ENCODE assay signal across 11 cellular contexts in genomic region chr17:27407916-27408846, GRCh38. TPM values are rescaled to one million over a fixed set of nuclear protein-coding genes. Genes with fewer than 3 reads are reported as not detected.
DNase-seq lines count a peak whose midpoint lies in the region; ATAC-seq, FAIRE-seq and TF ChIP-seq lines count a peak whose summit lies in the region.
"Had no signal": no experiment of that assay in that cellular context is flagged by ENCODE, and none has a peak within 500 bp of the region (broad histone marks: within the 10 kb centered on the region; RNA-seq: fewer than 3 reads in every experiment).

No MANE protein-coding gene starts in this region.

- no peak overlapping the region for H3K9ac ChIP-seq in keratinocyte (ENCODE audit: control insufficient read depth, extremely low read depth, insufficient read depth, low read length)

- no peak for TF ChIP-seq POLR2A in breast epithelium (IDR thresholded peaks at IDR 0.05)

- peaks cover 5% of the 10 kb centered on the region for H3K36me3 Mint-ChIP-seq in MCF 10A (ENCODE audit: insufficient read depth, unreplicated experiment)
- no peaks in the 10 kb centered on the region for H3K36me3 Mint-ChIP-seq in T-helper 2 cell treated with Interferon-gamma antibody and Interleukin-4, amounts not matched to agents 5 μg/mL and 100 μg/mL, for 36 hours (ENCODE audit: low read depth)
- H3K36me3 Mint-ChIP-seq in activated naive CD4-positive, alpha-beta T cell treated with anti-CD3 and anti-CD28 coated beads, Interleukin-2, amount 50 U/mL, for 72 hours: no peaks in the 10 kb centered on the region

- H3K4me3 Mint-ChIP-seq in MCF 10A (ENCODE audit: unreplicated experiment): no peak overlapping the region
- H3K4me3 Mint-ChIP-seq in T-helper 2 cell treated with Interferon-gamma antibody and Interleukin-4, amounts not matched to agents 5 μg/mL and 100 μg/mL, for 36 hours: no peak overlapping the region

- H3K27ac ChIP-seq in breast epithelium (no peak overlapping the region), keratinocyte (ENCODE audit: control insufficient read depth, insufficient read depth, low read length) (no peak overlapping the region)

- peaks cover 8% of the 10 kb centered on the region for H3K27me3 Mint-ChIP-seq in MCF 10A (ENCODE audit: insufficient read depth, unreplicated experiment)
- peaks cover 5% of the 10 kb centered on the region for H3K27me3 Mint-ChIP-seq in T-helper 2 cell treated with Interferon-gamma antibody and Interleukin-4, amounts not matched to agents 5 μg/mL and 100 μg/mL, for 36 hours (ENCODE audit: low read depth)

- POLR2A ChIA-PET in MCF 10A (lab: Yijun Ruan, JAX): interaction anchor here (0.6 to 1.0 kb wide), 3 partner anchors 10 to 137 kb away, joined by 3 to 4 read pairs (median 3); no protein-coding TSS in a partner anchor

- DNase-seq in MCF 10A (ENCODE audit: unreplicated experiment) (peak; percentile 83), breast epithelium (ENCODE audit: low spot score in 2 of 2) (no peak), amniotic epithelial cell (ENCODE audit: low read depth) (peak; percentile 82), keratinocyte (ENCODE audit: low read depth, low spot score) (peak; percentile 57), urothelium cell line (ENCODE audit: low spot score) (peak; percentile 88), NCI-H1105 treated with DMSO at 0.1 percent for 48 hours (lab: John Stamatoyannopoulos, UW) (no peak)
- no peak for DNase-seq in T-helper 2 cell treated with Interferon-gamma antibody and Interleukin-4, amounts not matched to agents 5 μg/mL and 100 μg/mL, for 36 hours (ENCODE audit: low spot score)
- no peak for DNase-seq in activated naive CD4-positive, alpha-beta T cell treated with anti-CD3 and anti-CD28 coated beads, Interleukin-2, amount 50 U/mL, for 72 hours (ENCODE audit: low spot score in 2 of 2)
- DNase-seq: activated CD4-positive, alpha-beta T cell treated with anti-CD3 and anti-CD28 coated beads, Interleukin-2, amount 50 U/mL, for 4 hours; RPMI8226 had no signal

- H3K4me1 ChIP-seq in breast epithelium (no peaks in the 10 kb centered on the region), keratinocyte (ENCODE audit: control insufficient read depth, extremely low read depth, insufficient read depth, low read length) (peaks cover 6% of the 10 kb centered on the region)

- no peak for ATAC-seq in activated naive CD4-positive, alpha-beta T cell treated with anti-CD3 and anti-CD28 coated beads, Interleukin-2, amount 50 U/mL, for 72 hours
- ATAC-seq: GM12878 had no signal

- H3K27me3 ChIP-seq in breast epithelium (no peaks in the 10 kb centered on the region), keratinocyte (ENCODE audit: control insufficient read depth, extremely low read depth, insufficient read depth, low read length) (no peaks in the 10 kb centered on the region)

- dilution Hi-C loops in keratinocyte (cut with MboI; ENCODE audit: extremely low pct_ligation_motif_present, low sequenced_read_pairs): no loop called here

- no peak for TF ChIP-seq CTCF in MCF 10A (IDR thresholded peaks at IDR 0.05; ENCODE audit: unreplicated experiment)
- no peak for TF ChIP-seq CTCF in breast epithelium (IDR thresholded peaks at IDR 0.05)
- TF ChIP-seq CTCF in keratinocyte (optimal IDR thresholded peaks at IDR 0.05 in 1 of 3, IDR thresholded peaks at IDR 0.05 in 1 of 3, conservative IDR thresholded peaks at IDR 0.05 in 1 of 3; ENCODE audit: extremely low read depth in 1 of 3, insufficient read depth in 2 of 3, low read length in 3 of 3): no peak

- H3K27ac Mint-ChIP-seq in MCF 10A (ENCODE audit: low read depth, unreplicated experiment): no peak overlapping the region
- no peak overlapping the region for H3K27ac Mint-ChIP-seq in T-helper 2 cell treated with Interferon-gamma antibody and Interleukin-4, amounts not matched to agents 5 μg/mL and 100 μg/mL, for 36 hours
- H3K27ac Mint-ChIP-seq in activated naive CD4-positive, alpha-beta T cell treated with anti-CD3 and anti-CD28 coated beads, Interleukin-2, amount 50 U/mL, for 72 hours: no peak overlapping the region

- FAIRE-seq in keratinocyte (lab: Jason Lieb, UNC): peak; percentile 74
- FAIRE-seq in urothelium cell line (lab: Jason Lieb, UNC): no peak
- FAIRE-seq: GM12878 had no signal

- no peaks in the 10 kb centered on the region for H3K9me3 Mint-ChIP-seq in MCF 10A (ENCODE audit: unreplicated experiment)
- H3K9me3 Mint-ChIP-seq in T-helper 2 cell treated with Interferon-gamma antibody and Interleukin-4, amounts not matched to agents 5 μg/mL and 100 μg/mL, for 36 hours: no peaks in the 10 kb centered on the region
- no peaks in the 10 kb centered on the region for H3K9me3 Mint-ChIP-seq in activated naive CD4-positive, alpha-beta T cell treated with anti-CD3 and anti-CD28 coated beads, Interleukin-2, amount 50 U/mL, for 72 hours

- BruUV-seq in MCF 10A (replicated peaks; lab: Mats Ljungman, UMichigan): no TSS peak

- no peaks in the 10 kb centered on the region for H3K79me2 ChIP-seq in keratinocyte (ENCODE audit: control insufficient read depth, insufficient read depth, low read length)

- H3K36me3 ChIP-seq in breast epithelium (no peaks in the 10 kb centered on the region), keratinocyte (ENCODE audit: control insufficient read depth in 2 of 2, extremely low read depth in 1 of 2, insufficient read depth in 2 of 2, low read length in 2 of 2) (no peaks in the 10 kb centered on the region)

- no peak overlapping the region for H3K4me3 ChIP-seq in breast epithelium
- H3K4me3 ChIP-seq in keratinocyte (ENCODE audit: control insufficient read depth in 2 of 3, extremely low read depth in 1 of 3, insufficient read depth in 2 of 3, low read depth in 1 of 3, low read length in 3 of 3): no peak overlapping the region
- H3K4me3 ChIP-seq: GM12878 had no signal

- intact Hi-C loops in MCF 10A (cut with micrococcal nuclease): no loop called here
- intact Hi-C loops in breast epithelium (cut with DNase I; ENCODE audit: low total_unique reads): no loop called here

- CTCF ChIA-PET in MCF 10A (lab: Yijun Ruan, JAX): interaction anchor here (0.6 to 5.0 kb wide), 8 partner anchors 21 to 279 kb away, joined by 3 to 28 read pairs (median 3); no protein-coding TSS in a partner anchor

- no peak overlapping the region for H2AFZ ChIP-seq in keratinocyte (ENCODE audit: control insufficient read depth, low read length)

- no peaks in the 10 kb centered on the region for H3K9me3 ChIP-seq in breast epithelium
- H3K9me3 ChIP-seq in keratinocyte (ENCODE audit: control insufficient read depth, low read depth, low read length): no peaks in the 10 kb centered on the region

- H3K4me1 Mint-ChIP-seq in MCF 10A (ENCODE audit: insufficient read depth, unreplicated experiment): peaks cover 20% of the 10 kb centered on the region
- H3K4me1 Mint-ChIP-seq in T-helper 2 cell treated with Interferon-gamma antibody and Interleukin-4, amounts not matched to agents 5 μg/mL and 100 μg/mL, for 36 hours (ENCODE audit: low read depth): no peaks in the 10 kb centered on the region

- peak overlapping the region; percentile 22 for H3K4me2 ChIP-seq in keratinocyte (ENCODE audit: control insufficient read depth, extremely low read depth, insufficient read depth, low read depth, low read length)

- H4K20me1 ChIP-seq in keratinocyte (ENCODE audit: control insufficient read depth, extremely low read depth, insufficient read depth, low read length): no peaks in the 10 kb centered on the region

- H3K9me1 ChIP-seq in keratinocyte (ENCODE audit: control insufficient read depth, extremely low read depth, insufficient read depth, low read length): no peaks in the 10 kb centered on the region

RNA-seq across cellular contexts. Expression of gene KSR1, which starts 48.1 kb away (rescaled TPM):
- total RNA-seq in MCF 10A (2022): 7.2 and 10.2 TPM in 2 replicates
- total RNA-seq in breast epithelium: 10 to 100 TPM; 14.1 to 36.4 (median 24.0) TPM
- polyA plus RNA-seq in keratinocyte: 0.97 to 1.8 TPM (median 1.3 TPM) in 3 replicates
- polyA plus RNA-seq in keratinocyte (2011; ENCODE audit: low read depth): 3.7 TPM
- 0.64 and 0.66 TPM in 2 replicates for polyA plus RNA-seq in keratinocyte (2011; cell fraction: cytosol; rRNA removed)
- 3.4 and 5.1 TPM in 2 replicates for polyA plus RNA-seq in keratinocyte (2011; cell fraction: nucleus; rRNA removed)
- polyA plus RNA-seq in keratinocyte (2012; ENCODE audit: low replicate concordance): 1.2 and 1.7 TPM in 2 replicates
- polyA minus RNA-seq in keratinocyte: 1.8 to 3.6 TPM (median 2.0 TPM) in 3 replicates
- 1.2 TPM for polyA minus RNA-seq in keratinocyte (2011; cell fraction: cytosol; rRNA and poly(A)+ RNA removed)
- polyA minus RNA-seq in keratinocyte (2011; cell fraction: nucleus; rRNA and poly(A)+ RNA removed): 3.6 and 6.8 TPM in 2 replicates
- 100 to 1,000 TPM; 132 to 194 TPM for total RNA-seq in activated naive CD4-positive, alpha-beta T cell treated with anti-CD3 and anti-CD28 coated beads, Interleukin-2, amount 50 U/mL, for 72 hours

Comparison
In these comparisons a context has a peak if more than half of its experiments do, and no peak if none do; other contexts are left out.
1. DNase-seq: peak in MCF 10A (single experiment), amniotic epithelial cell (single experiment), keratinocyte (single experiment) and urothelium cell line (single experiment); none in breast epithelium (0 of 2), NCI-H1105 treated with DMSO at 0.1 percent for 48 hours (single experiment), T-helper 2 cell treated with Interferon-gamma antibody and Interleukin-4, amounts not matched to agents 5 μg/mL and 100 μg/mL, for 36 hours (single experiment) and activated naive CD4-positive, alpha-beta T cell treated with anti-CD3 and anti-CD28 coated beads, Interleukin-2, amount 50 U/mL, for 72 hours (0 of 2).